Comparison of ENCODE assay signal across 17 cellular contexts in genomic region chr2:109635426-109636289, GRCh38. TPM values are rescaled to one million over a fixed set of nuclear protein-coding genes. Genes with fewer than 3 reads are reported as not detected.
DNase-seq lines count a peak whose midpoint lies in the region; ATAC-seq and TF ChIP-seq lines count a peak whose summit lies in the region.
"Had no signal": no experiment of that assay in that cellular context is flagged by ENCODE, and none has a peak within 500 bp of the region (broad histone marks: within the 10 kb centered on the region; RNA-seq: fewer than 3 reads in every experiment).

No MANE protein-coding gene starts in this region.

- DNase-seq in AG10803 (ENCODE audit: low read depth) (peak; percentile 5), PC-9 (no peak), lung (ENCODE audit: low spot score) (no peak), T-helper 17 cell (no peak), NOMO-1 treated with dmso at 0.1 percent for 144 hours (lab: John Stamatoyannopoulos, UW; ENCODE audit: unreplicated experiment) (no peak), T1000 (lab: John Stamatoyannopoulos, UW) (no peak)
- no peak for DNase-seq in activated CD4-positive, alpha-beta T cell treated with anti-CD3 and anti-CD28 coated beads for 48 hours
- DNase-seq: C1 segment of cervical spinal cord, DMS79, NCI-H1417, NCI-H187, NCI-H345, NCI-H524 treated with DMSO at 0.1 percent for 48 hours had no signal

- ATAC-seq in lung (ENCODE audit: insufficient read depth, low FRiP score), result peak; percentile 50
- ATAC-seq in T-helper 17 cell, result no peak
- ATAC-seq: K562, Right ventricle myocardium inferior had no signal

- peaks cover 32% of the 10 kb centered on the region for H3F3A ChIP-seq in PC-9 (ENCODE audit: insufficient read depth, low read depth)

- no peaks in the 10 kb centered on the region for H4K20me1 ChIP-seq in PC-9 (ENCODE audit: insufficient read depth)

- H3K4me1 ChIP-seq in HEK293 (ENCODE audit: control insufficient read depth, insufficient read depth, low read length), result no peaks in the 10 kb centered on the region
- peaks cover 51% of the 10 kb centered on the region for H3K4me1 ChIP-seq in PC-9 (replicated peaks; ENCODE audit: insufficient read depth)
- peaks cover 0 to 8% of the 10 kb centered on the region in 2 donors for H3K4me1 ChIP-seq in lung (ENCODE audit: control insufficient read depth in 2 of 2, insufficient read depth in 2 of 2, low read length in 2 of 2)
- H3K4me1 ChIP-seq: HAP-1 had no signal

- H3K4me2 ChIP-seq in PC-9, result no peak overlapping the region

- no peak for TF ChIP-seq CTCF in AG10803 (conservative IDR thresholded peaks at IDR 0.05; ENCODE audit: low read length)
- no peak for TF ChIP-seq CTCF in HEK293 (tag by site-specific recombination; IDR thresholded peaks at IDR 0.05)
- no peak for TF ChIP-seq CTCF in PC-9 (conservative IDR thresholded peaks at IDR 0.05)
- no peak for TF ChIP-seq CTCF in lung (IDR thresholded peaks at IDR 0.05; ENCODE audit: control extremely low read depth, extremely low read depth)

- H3K27me3 ChIP-seq in PC-9 (ENCODE audit: insufficient read depth, low read depth), result no peaks in the 10 kb centered on the region
- H3K27me3 ChIP-seq in lung (ENCODE audit: control insufficient read depth, insufficient read depth), result no peaks in the 10 kb centered on the region

- POLR2A ChIA-PET in HEK293 (lab: Yijun Ruan, JAX) (interaction anchor here (1.5 kb wide), 1 partner anchor 21 kb away, joined by 3 read pairs; no protein-coding TSS in a partner anchor), PC-9 (lab: Charles Lee; ENCODE audit: unreplicated experiment) (no interaction called here)

- H3K36me3 Mint-ChIP-seq in T-helper 17 cell (ENCODE audit: low read depth), result no peaks in the 10 kb centered on the region

- H3K4me3 ChIP-seq in AG10803 (ENCODE audit: low read length) (no peak overlapping the region), HEK293 (ENCODE audit: low read depth, low read length) (no peak overlapping the region), PC-9 (no peak overlapping the region), lung (no peak overlapping the region)
- H3K4me3 ChIP-seq: HAP-1, K562 had no signal

- peaks cover 18% of the 10 kb centered on the region for H3K27me3 Mint-ChIP-seq in T-helper 17 cell

- intact Hi-C loops in PC-9 (cut with micrococcal nuclease; ENCODE audit: unreplicated experiment), result no loop called here

- H3K27ac Mint-ChIP-seq in T-helper 17 cell, result no peak overlapping the region

- no peak overlapping the region for H3K4me3 Mint-ChIP-seq in T-helper 17 cell

- H3K9me3 ChIP-seq in HEK293 (ENCODE audit: control insufficient read depth, insufficient read depth, low read depth, low read length), result no peaks in the 10 kb centered on the region
- H3K9me3 ChIP-seq in PC-9 (ENCODE audit: insufficient read depth, low read depth), result peaks cover 4% of the 10 kb centered on the region; the same call in 1 of the 2 replicates
- no peaks in the 10 kb centered on the region for H3K9me3 ChIP-seq in lung (ENCODE audit: control insufficient read depth in 2 of 2, insufficient read depth in 1 of 2, low read length in 1 of 2)
- no peaks in the 10 kb centered on the region for H3K9me3 ChIP-seq in T-helper 17 cell (ENCODE audit: control insufficient read depth, low read length, poor library complexity, severe bottlenecking)
- H3K9me3 ChIP-seq: HAP-1 had no signal

- CTCF ChIA-PET in HEK293 (lab: Yijun Ruan, JAX), result interaction anchor here (0.6 kb wide), 1 partner anchor 23 kb away, joined by 3 read pairs; no protein-coding TSS in a partner anchor
- CTCF ChIA-PET in PC-9 (lab: Charles Lee), result no interaction called here

- no peak overlapping the region for H3K27ac ChIP-seq in HEK293 (ENCODE audit: extremely low read depth, low read depth, low read length)
- H3K27ac ChIP-seq in PC-9, result peak overlapping the region; percentile 37
- peak overlapping the region in 1 of 2 donors; percentile 67 for H3K27ac ChIP-seq in lung (ENCODE audit: low read depth in 1 of 2, low read length in 1 of 2)

- H3K9me2 ChIP-seq in PC-9 (ENCODE audit: insufficient read depth), result no peaks in the 10 kb centered on the region

- H3K4me1 Mint-ChIP-seq in T-helper 17 cell, result peaks cover 5% of the 10 kb centered on the region

- H3K36me3 ChIP-seq in HEK293 (ENCODE audit: control insufficient read depth in 2 of 2, insufficient read depth in 1 of 2, low read length in 2 of 2) (no peaks in the 10 kb centered on the region), PC-9 (ENCODE audit: low read depth) (no peaks in the 10 kb centered on the region), lung (ENCODE audit: control insufficient read depth in 2 of 2, insufficient read depth in 2 of 2, low read length in 2 of 2) (no peaks in the 10 kb centered on the region)
- H3K36me3 ChIP-seq: HAP-1 had no signal

- no peak overlapping the region for H2AFZ ChIP-seq in PC-9

- no peaks in the 10 kb centered on the region for H3K79me2 ChIP-seq in PC-9 (ENCODE audit: low read depth)

- no TSS peak for BruUV-seq in PC-9 (replicated peaks; lab: Mats Ljungman, UMichigan)

- 68 to 87% methylated on average over 11 of the region's 11 CpGs for WGBS in lung, 2 donors

TF ChIP-seq in HEK293, 187 proteins besides CTCF, POLR2A, EP300 and RAD21:
- TF ChIP-seq ZNF548 (tag by site-specific recombination; IDR thresholded peaks at IDR 0.05) (peak; percentile 79), ZNF664 (tag by site-specific recombination; IDR thresholded peaks at IDR 0.05) (no peak)

RNA-seq across cellular contexts. Expression of gene SOWAHC, which starts 21.5 kb away (rescaled TPM):
- 12.8 and 14.3 TPM in 2 replicates for total RNA-seq in PC-9 (2021)
- 10 to 100 TPM; 12.8 to 15.2 TPM for total RNA-seq in lung
- polyA plus RNA-seq in lung, result 1 to 10 TPM; 5.2 to 5.6 TPM
- total RNA-seq in T-helper 17 cell, result 1 to 10 TPM; 1.1 to 1.3 TPM
- polyA plus RNA-seq: K562 had no signal

RNA-seq across cellular contexts. Expression of gene SEPTIN10, which starts 21.9 kb away (rescaled TPM):
- total RNA-seq in PC-9 (2021) (112 and 119 TPM in 2 replicates), lung (100 to 1,000 TPM in 1 of 2 donors, 10 to 100 TPM in 1; 63.9 to 117 TPM), T-helper 17 cell (1 to 10 TPM; 3.9 to 6.2 TPM)
- polyA plus RNA-seq in lung, result 10 to 100 TPM; 30.2 to 32.8 TPM
- polyA plus RNA-seq: K562 had no signal

Comparison
In these comparisons a context has a peak if more than half of its experiments do, and no peak if none do; other contexts are left out.
1. RNA of gene SEPTIN10, which starts 21.9 kb away (total RNA-seq): 63.9 to 117 TPM in lung and 112 to 119 TPM in PC-9; 3.9 to 6.2 TPM in T-helper 17 cell; every median in the first group is over 4 times any median in the second.